Comparison of ENCODE assay signal across 1 cellular context in genomic region chr13:111865046-111865445, GRCh38.
TF ChIP-seq lines count a peak whose summit lies in the region.

No MANE protein-coding gene starts in this region.

TF ChIP-seq in GM23338, 12 proteins besides CTCF, POLR2A, EP300 and RAD21 (continued from another document):
- TF ChIP-seq ETS1 (IDR thresholded peaks at IDR 0.05) = no peak
